Comparison of ENCODE assay signal across 17 cellular contexts in genomic region chr7:43491984-43492383, GRCh38.
DNase-seq lines count a peak whose midpoint lies in the region; ATAC-seq, FAIRE-seq and TF ChIP-seq lines count a peak whose summit lies in the region.
"Had no signal": no experiment of that assay in that cellular context is flagged by ENCODE, and none has a peak within 500 bp of the region (broad histone marks: within the 10 kb centered on the region; RNA-seq: fewer than 3 reads in every experiment).

No MANE protein-coding gene starts in this region.

- 32% methylated on average over 2 of the region's 2 CpGs for WGBS in mammary epithelial cell (ENCODE audit: low coverage, missing lambda C conversion rate)

- peaks cover 4% of the 10 kb centered on the region for H3K4me1 ChIP-seq in mammary epithelial cell (ENCODE audit: insufficient read depth, low read length)
- peaks cover 5% of the 10 kb centered on the region for H3K4me1 ChIP-seq in keratinocyte (ENCODE audit: control insufficient read depth, extremely low read depth, insufficient read depth, low read length)
- H3K4me1 ChIP-seq: colonic mucosa, uterus had no signal

- H4K20me1 ChIP-seq in mammary epithelial cell (ENCODE audit: insufficient read depth, low read length) (no peaks in the 10 kb centered on the region), keratinocyte (ENCODE audit: control insufficient read depth, extremely low read depth, insufficient read depth, low read length) (no peaks in the 10 kb centered on the region)

- intact Hi-C loops in mammary epithelial cell (cut with micrococcal nuclease), result loop anchor here (10.0 kb wide), 1 partner anchor 343 kb away; no protein-coding TSS in a partner anchor

- dilution Hi-C loops in mammary epithelial cell (cut with HindIII; ENCODE audit: low sequenced_read_pairs) (no loop called here), keratinocyte (cut with MboI; ENCODE audit: extremely low pct_ligation_motif_present, low sequenced_read_pairs) (no loop called here)

- no peaks in the 10 kb centered on the region for H3K9me1 ChIP-seq in keratinocyte (ENCODE audit: control insufficient read depth, extremely low read depth, insufficient read depth, low read length)

- in situ Hi-C loops in mammary epithelial cell (cut with MboI; ENCODE audit: low sequenced_read_pairs in 2 of 2), result no loop called here

- H2AFZ ChIP-seq in mammary epithelial cell (ENCODE audit: low read depth, low read length), result no peak overlapping the region
- H2AFZ ChIP-seq in keratinocyte (ENCODE audit: control insufficient read depth, low read length), result no peak overlapping the region

- CTCF ChIA-PET in mammary epithelial cell (lab: Charles Lee; ENCODE audit: low non-redundant PET), result no interaction called here

- no peak overlapping the region for H3K9ac ChIP-seq in mammary epithelial cell (ENCODE audit: insufficient read depth, low read length)
- H3K9ac ChIP-seq in keratinocyte (ENCODE audit: control insufficient read depth, extremely low read depth, insufficient read depth, low read length), result no peak overlapping the region

- no peaks in the 10 kb centered on the region for H3K9me3 ChIP-seq in mammary epithelial cell (replicated peaks; ENCODE audit: insufficient read depth, low read length)
- no peaks in the 10 kb centered on the region for H3K9me3 ChIP-seq in keratinocyte (ENCODE audit: control insufficient read depth, low read depth, low read length)
- H3K9me3 ChIP-seq: colonic mucosa, heart right ventricle, ovary, uterus had no signal

- H3K79me2 ChIP-seq in mammary epithelial cell (ENCODE audit: insufficient read depth, low read length) (no peaks in the 10 kb centered on the region), keratinocyte (ENCODE audit: control insufficient read depth, insufficient read depth, low read length) (no peaks in the 10 kb centered on the region)

- no peaks in the 10 kb centered on the region for H3K36me3 ChIP-seq in mammary epithelial cell (ENCODE audit: insufficient read depth, low read length)
- no peaks in the 10 kb centered on the region for H3K36me3 ChIP-seq in keratinocyte (ENCODE audit: control insufficient read depth in 2 of 2, extremely low read depth in 1 of 2, insufficient read depth in 2 of 2, low read length in 2 of 2)
- H3K36me3 ChIP-seq: colonic mucosa, heart right ventricle, ovary, uterus had no signal

- no peak overlapping the region for H3K4me2 ChIP-seq in mammary epithelial cell (ENCODE audit: insufficient read depth, low read depth, low read length)
- no peak overlapping the region for H3K4me2 ChIP-seq in keratinocyte (ENCODE audit: control insufficient read depth, extremely low read depth, insufficient read depth, low read depth, low read length)

- TF ChIP-seq CTCF in mammary epithelial cell (conservative IDR thresholded peaks at IDR 0.05 in 1 of 2, IDR thresholded peaks at IDR 0.05 in 1 of 2; ENCODE audit: extremely low read depth in 1 of 2, insufficient read depth in 1 of 2, low read depth in 1 of 2, low read length in 2 of 2) (no peak), keratinocyte (optimal IDR thresholded peaks at IDR 0.05 in 1 of 3, IDR thresholded peaks at IDR 0.05 in 1 of 3, conservative IDR thresholded peaks at IDR 0.05 in 1 of 3; ENCODE audit: extremely low read depth in 1 of 3, insufficient read depth in 2 of 3, low read length in 3 of 3) (no peak)

- H3K27ac ChIP-seq in mammary epithelial cell (ENCODE audit: insufficient read depth, low read depth, low read length), result no peak overlapping the region
- no peak overlapping the region for H3K27ac ChIP-seq in keratinocyte (ENCODE audit: control insufficient read depth, insufficient read depth, low read length)
- H3K27ac ChIP-seq: colonic mucosa, heart right ventricle, ovary, uterus had no signal

- DNase-seq in AG08395 (ENCODE audit: low spot score) (peak; percentile 80), LHCN-M2 (ENCODE audit: low read depth) (peak; percentile 72), mammary epithelial cell (peak; percentile 80), keratinocyte (ENCODE audit: low read depth, low spot score) (no peak), amygdala (lab: John Stamatoyannopoulos, UW) (no peak)
- no peak for DNase-seq in stimulated activated CD4-positive, alpha-beta T cell treated with anti-CD3 and anti-CD28 coated beads, Interleukin-15, amount 100 ng/mL, for 24 hours
- no peak for DNase-seq in activated CD4-positive, alpha-beta T cell treated with anti-CD3 and anti-CD28 coated beads, Interleukin-2, amount 50 U/mL, for 4 hours
- DNase-seq: activated naive CD4-positive, alpha-beta T cell treated with anti-CD3 and anti-CD28 coated beads for 36 hours; AML-193; colonic mucosa; DMS79 treated with DMSO at 0.1 percent for 48 hours; heart right ventricle; NCI-H2081; ovary; T-helper 9 cell; uterus had no signal

- H3K4me3 ChIP-seq in mammary epithelial cell (replicated peaks in 1 of 3; ENCODE audit: insufficient read depth in 1 of 3, low read depth in 2 of 3, low read length in 3 of 3) (no peak overlapping the region), keratinocyte (ENCODE audit: control insufficient read depth in 2 of 3, extremely low read depth in 1 of 3, insufficient read depth in 2 of 3, low read depth in 1 of 3, low read length in 3 of 3) (no peak overlapping the region)
- H3K4me3 ChIP-seq: colonic mucosa, heart right ventricle, ovary, uterus had no signal

- BruUV-seq in mammary epithelial cell (replicated peaks; lab: Mats Ljungman, UMichigan), result no TSS peak

- peak; percentile 79 for FAIRE-seq in keratinocyte (lab: Jason Lieb, UNC)

- ATAC-seq in HG02970 (IDR thresholded peaks at IDR 0.05; ENCODE audit: low FRiP score, unreplicated experiment), result no peak

- H3K27me3 ChIP-seq in mammary epithelial cell (ENCODE audit: insufficient read depth, low read length), result peaks cover 27% of the 10 kb centered on the region
- no peaks in the 10 kb centered on the region for H3K27me3 ChIP-seq in keratinocyte (ENCODE audit: control insufficient read depth, extremely low read depth, insufficient read depth, low read length)
- H3K27me3 ChIP-seq: colonic mucosa, heart right ventricle, ovary, uterus had no signal

Comparison
In these comparisons a context has a peak if more than half of its experiments do, and no peak if none do; other contexts are left out.
1. DNase-seq: peak in AG08395 (single experiment), LHCN-M2 (single experiment) and mammary epithelial cell (single experiment); none in keratinocyte (single experiment), stimulated activated CD4-positive, alpha-beta T cell treated with anti-CD3 and anti-CD28 coated beads, Interleukin-15, amount 100 ng/mL, for 24 hours (single experiment), amygdala (0 of 56) and activated CD4-positive, alpha-beta T cell treated with anti-CD3 and anti-CD28 coated beads, Interleukin-2, amount 50 U/mL, for 4 hours (0 of 2).